Comparison of ENCODE assay signal across 1 cellular context in the genomic region with DNA sequence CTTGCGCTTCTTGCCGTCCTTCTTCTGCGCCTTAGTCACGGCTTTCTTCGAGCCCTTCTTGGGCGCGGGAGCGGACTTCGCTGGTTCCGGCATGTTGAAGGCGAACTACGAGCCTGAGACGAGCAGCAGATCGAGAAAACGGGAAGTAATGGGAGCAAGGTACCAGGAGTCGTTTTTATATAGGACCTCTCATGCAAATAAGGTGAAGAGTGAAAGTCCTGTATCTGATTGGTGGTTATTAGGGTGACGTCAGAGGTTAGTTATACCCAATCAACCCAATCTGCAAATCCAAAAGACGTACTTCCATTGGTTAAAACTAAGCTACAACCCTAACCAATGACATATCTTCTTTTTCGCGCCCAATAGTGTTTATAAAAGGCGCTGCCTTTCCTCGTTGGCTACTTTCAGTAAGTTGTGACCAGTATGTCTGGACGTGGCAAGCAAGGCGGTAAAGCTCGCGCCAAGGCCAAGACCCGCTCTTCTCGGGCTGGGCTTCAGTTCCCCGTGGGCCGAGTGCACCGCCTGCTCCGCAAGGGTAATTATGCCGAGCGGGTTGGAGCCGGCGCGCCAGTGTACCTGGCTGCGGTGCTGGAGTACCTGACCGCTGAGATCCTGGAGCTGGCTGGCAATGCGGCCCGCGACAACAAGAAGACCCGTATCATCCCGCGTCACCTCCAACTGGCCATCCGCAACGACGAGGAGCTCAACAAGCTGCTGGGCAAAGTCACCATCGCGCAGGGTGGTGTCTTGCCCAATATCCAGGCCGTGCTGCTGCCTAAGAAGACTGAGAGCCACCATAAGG.
TF ChIP-seq lines count a peak whose summit lies in the region.

No MANE protein-coding gene starts in this region.

TF ChIP-seq in HepG2, 621 proteins besides CTCF, POLR2A, EP300 and RAD21 (continued from another document and continues in another):
- TF ChIP-seq ZNF318 (CRISPR knock-in tag; IDR thresholded peaks at IDR 0.05) (no peak), ZNF354B (CRISPR knock-in tag; IDR thresholded peaks at IDR 0.05) (no peak), ZNF598 (CRISPR knock-in tag; IDR thresholded peaks at IDR 0.05; ENCODE audit: borderline replicate concordance) (no peak), MYC (CRISPR knock-in tag; IDR thresholded peaks at IDR 0.05; ENCODE audit: borderline replicate concordance) (0 out of 2 replicates have a peak, but pooled peaks have one; percentile 47), SMC3 (IDR thresholded peaks at IDR 0.05; ENCODE audit: low read length) (no peak), ZNF660 (CRISPR knock-in tag; IDR thresholded peaks at IDR 0.05; ENCODE audit: borderline replicate concordance, low read depth) (no peak), RBM22 (optimal IDR thresholded peaks at IDR 0.05; ENCODE audit: low read length) (peak; percentile 94), TGIF2 (CRISPR knock-in tag; IDR thresholded peaks at IDR 0.05) (no peak), ELF3 (CRISPR knock-in tag; IDR thresholded peaks at IDR 0.05) (no peak), DMAP1 (CRISPR knock-in tag; IDR thresholded peaks at IDR 0.05) (no peak), ZNF251 (CRISPR knock-in tag; IDR thresholded peaks at IDR 0.05) (no peak), GTF2F1 (IDR thresholded peaks at IDR 0.05; ENCODE audit: low read length) (no peak), SETDB1 (CRISPR knock-in tag; IDR thresholded peaks at IDR 0.05; ENCODE audit: borderline replicate concordance) (no peak), BCLAF1 (IDR thresholded peaks at IDR 0.05) (no peak), ZNF784 (CRISPR knock-in tag; IDR thresholded peaks at IDR 0.05; ENCODE audit: borderline replicate concordance) (no peak; the same call in none of the 2 replicates), ZNF766 (CRISPR knock-in tag; IDR thresholded peaks at IDR 0.05; ENCODE audit: borderline replicate concordance) (no peak), MEIS2 (CRISPR knock-in tag; IDR thresholded peaks at IDR 0.05) (no peak), MBNL3 (CRISPR knock-in tag; conservative IDR thresholded peaks at IDR 0.05) (no peak), ZKSCAN5 (CRISPR knock-in tag; IDR thresholded peaks at IDR 0.05) (0 out of 2 replicates have a peak, but pooled peaks have one; percentile 38), ZNF768 (CRISPR knock-in tag; IDR thresholded peaks at IDR 0.05) (peak; percentile 71; the same call in 1 of the 2 replicates), MXD4 (CRISPR knock-in tag; IDR thresholded peaks at IDR 0.05) (0 out of 2 replicates have a peak, but pooled peaks have one; percentile 18), THAP7 (CRISPR knock-in tag; IDR thresholded peaks at IDR 0.05) (no peak), ZNF292 (CRISPR knock-in tag; IDR thresholded peaks at IDR 0.05; ENCODE audit: borderline replicate concordance, low read depth) (0 out of 2 replicates have a peak, but pooled peaks have one; percentile 27), TAF15 (IDR thresholded peaks at IDR 0.05; ENCODE audit: low read depth, low read length, poor library complexity, severe bottlenecking) (peak; percentile 81), RXRB (CRISPR knock-in tag; IDR thresholded peaks at IDR 0.05; ENCODE audit: borderline replicate concordance) (0 out of 2 replicates have a peak, but pooled peaks have one; percentile 12), ZNF550 (CRISPR knock-in tag; IDR thresholded peaks at IDR 0.05; ENCODE audit: borderline replicate concordance) (no peak), FOXA3 (CRISPR knock-in tag; IDR thresholded peaks at IDR 0.05) (peak; percentile 45; the same call in 1 of the 2 replicates), ZNF839 (CRISPR knock-in tag; IDR thresholded peaks at IDR 0.05; ENCODE audit: borderline replicate concordance) (no peak), KLF11 (CRISPR knock-in tag; IDR thresholded peaks at IDR 0.05) (no peak), CENPX (CRISPR knock-in tag; IDR thresholded peaks at IDR 0.05) (no peak), FOXO1 (CRISPR knock-in tag; IDR thresholded peaks at IDR 0.05) (no peak), ZNF124 (CRISPR knock-in tag; IDR thresholded peaks at IDR 0.05) (no peak), HDAC6 (IDR thresholded peaks at IDR 0.05; ENCODE audit: low read depth, low read length) (no peak), GATAD1 (CRISPR knock-in tag; IDR thresholded peaks at IDR 0.05) (no peak), SP5 (CRISPR knock-in tag; IDR thresholded peaks at IDR 0.05; ENCODE audit: borderline replicate concordance, low read depth) (no peak), SNAPC2 (CRISPR knock-in tag; IDR thresholded peaks at IDR 0.05) (0 out of 2 replicates have a peak, but pooled peaks have one; percentile 38)
- TF ChIP-seq, protein P1, sequence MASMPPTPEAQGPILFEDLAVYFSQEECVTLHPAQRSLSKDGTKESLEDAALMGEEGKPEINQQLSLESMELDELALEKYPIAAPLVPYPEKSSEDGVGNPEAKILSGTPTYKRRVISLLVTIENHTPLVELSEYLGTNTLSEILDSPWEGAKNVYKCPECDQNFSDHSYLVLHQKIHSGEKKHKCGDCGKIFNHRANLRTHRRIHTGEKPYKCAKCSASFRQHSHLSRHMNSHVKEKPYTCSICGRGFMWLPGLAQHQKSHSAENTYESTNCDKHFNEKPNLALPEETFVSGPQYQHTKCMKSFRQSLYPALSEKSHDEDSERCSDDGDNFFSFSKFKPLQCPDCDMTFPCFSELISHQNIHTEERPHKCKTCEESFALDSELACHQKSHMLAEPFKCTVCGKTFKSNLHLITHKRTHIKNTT (CRISPR knock-in tag; IDR thresholded peaks at IDR 0.05), result no peak
- TF ChIP-seq, protein P2, sequence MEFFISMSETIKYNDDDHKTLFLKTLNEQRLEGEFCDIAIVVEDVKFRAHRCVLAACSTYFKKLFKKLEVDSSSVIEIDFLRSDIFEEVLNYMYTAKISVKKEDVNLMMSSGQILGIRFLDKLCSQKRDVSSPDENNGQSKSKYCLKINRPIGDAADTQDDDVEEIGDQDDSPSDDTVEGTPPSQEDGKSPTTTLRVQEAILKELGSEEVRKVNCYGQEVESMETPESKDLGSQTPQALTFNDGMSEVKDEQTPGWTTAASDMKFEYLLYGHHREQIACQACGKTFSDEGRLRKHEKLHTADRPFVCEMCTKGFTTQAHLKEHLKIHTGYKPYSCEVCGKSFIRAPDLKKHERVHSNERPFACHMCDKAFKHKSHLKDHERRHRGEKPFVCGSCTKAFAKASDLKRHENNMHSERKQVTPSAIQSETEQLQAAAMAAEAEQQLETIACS (CRISPR knock-in tag; IDR thresholded peaks at IDR 0.05), result no peak
- TF ChIP-seq, protein P3, sequence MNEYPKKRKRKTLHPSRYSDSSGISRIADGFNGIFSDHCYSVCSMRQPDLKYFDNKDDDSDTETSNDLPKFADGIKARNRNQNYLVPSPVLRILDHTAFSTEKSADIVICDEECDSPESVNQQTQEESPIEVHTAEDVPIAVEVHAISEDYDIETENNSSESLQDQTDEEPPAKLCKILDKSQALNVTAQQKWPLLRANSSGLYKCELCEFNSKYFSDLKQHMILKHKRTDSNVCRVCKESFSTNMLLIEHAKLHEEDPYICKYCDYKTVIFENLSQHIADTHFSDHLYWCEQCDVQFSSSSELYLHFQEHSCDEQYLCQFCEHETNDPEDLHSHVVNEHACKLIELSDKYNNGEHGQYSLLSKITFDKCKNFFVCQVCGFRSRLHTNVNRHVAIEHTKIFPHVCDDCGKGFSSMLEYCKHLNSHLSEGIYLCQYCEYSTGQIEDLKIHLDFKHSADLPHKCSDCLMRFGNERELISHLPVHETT (CRISPR knock-in tag; conservative IDR thresholded peaks at IDR 0.05), result no peak
